1 cellular context compared by ENCODE assay signal in genomic region chr1:167635233-167635648, GRCh38.
TF ChIP-seq lines count a peak whose summit lies in the region.

No MANE protein-coding gene starts in this region.

TF ChIP-seq in IMR-90, 13 proteins besides CTCF, POLR2A, EP300 and RAD21 (continued from another document):
- TF ChIP-seq ELK1 (IDR thresholded peaks at IDR 0.05; ENCODE audit: borderline replicate concordance, low read depth, low read length), result no peak
- TF ChIP-seq CEBPB (IDR thresholded peaks at IDR 0.05; ENCODE audit: low read depth, low read length), result no peak
- no peak for TF ChIP-seq MAZ (IDR thresholded peaks at IDR 0.05; ENCODE audit: borderline replicate concordance, low read depth, low read length)
- no peak for TF ChIP-seq RFX5 (IDR thresholded peaks at IDR 0.05; ENCODE audit: low read depth, low read length)
- no peak for TF ChIP-seq MXI1 (IDR thresholded peaks at IDR 0.05; ENCODE audit: borderline replicate concordance, low read depth, low read length)
- no peak for TF ChIP-seq BHLHE40 (IDR thresholded peaks at IDR 0.05; ENCODE audit: low read depth, low read length)
- no peak for TF ChIP-seq NFE2L2 (IDR thresholded peaks at IDR 0.05; ENCODE audit: low read depth, low read length)
- TF ChIP-seq FOS (IDR thresholded peaks at IDR 0.05; ENCODE audit: low read depth, low read length), result no peak
